ENCODE assay signal across 9 cellular contexts in the genomic region with DNA sequence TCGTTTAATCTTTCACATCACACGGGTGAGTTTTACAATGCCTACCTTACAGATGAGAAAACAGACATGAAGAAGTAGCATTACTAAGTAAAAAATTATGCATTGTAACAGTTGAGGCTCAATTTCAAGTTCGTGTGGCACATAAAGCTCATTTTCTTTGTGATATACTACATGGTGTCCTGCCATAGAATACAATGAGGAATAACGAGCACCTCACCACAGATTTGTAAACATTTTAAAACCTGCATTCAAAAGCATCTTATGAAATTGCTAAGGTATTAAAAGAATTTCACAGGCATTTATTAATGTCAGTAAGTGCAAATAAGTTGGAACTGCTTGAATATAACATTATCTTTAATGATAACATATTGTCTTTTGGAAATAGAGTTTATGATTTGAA.
"Had no signal": no experiment of that assay in that cellular context is flagged by ENCODE, and none has a peak within 500 bp of the region (broad histone marks: within the 10 kb centered on the region; RNA-seq: fewer than 3 reads in every experiment).

No MANE protein-coding gene starts in this region.

- H3K9ac ChIP-seq: GM23248 had no signal

- H3K9me3 ChIP-seq: HAP-1 had no signal

- H3K4me3 ChIP-seq: GM23248, GM23338, HAP-1 had no signal

- DNase-seq: GM23248, GOT3, H7, H9, HCEC 1CT, HFFc6 had no signal

- H3K27ac ChIP-seq: GM23248 had no signal

- H3K4me1 ChIP-seq: HAP-1 had no signal

- H2AFZ ChIP-seq: GM23248, GM23338 had no signal

- ATAC-seq: GM23338, HCT116 had no signal

- H3K36me3 ChIP-seq: HAP-1 had no signal

- H3K4me2 ChIP-seq: GM23338 had no signal
